1 cellular context compared by ENCODE assay signal in the genomic region with DNA sequence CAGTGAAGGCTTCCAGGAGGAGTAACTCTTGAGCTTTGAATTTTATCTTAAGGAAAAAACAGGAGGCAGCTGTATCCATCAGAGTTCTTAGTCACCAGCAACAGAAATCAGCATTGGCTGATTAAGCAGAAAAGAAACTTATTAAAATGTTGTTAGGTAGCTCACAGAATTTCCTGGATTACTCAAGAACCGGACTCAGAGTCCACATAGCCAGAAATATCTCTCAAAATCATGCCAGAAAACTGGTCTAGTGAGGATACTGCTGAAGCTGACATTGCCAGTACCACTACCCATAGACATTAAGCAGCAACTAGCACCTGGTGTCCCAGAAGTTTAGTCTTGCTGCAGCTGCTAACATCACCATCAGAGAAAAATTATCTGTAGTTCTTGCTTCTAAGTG.
TF ChIP-seq lines count a peak whose summit lies in the region.

No MANE protein-coding gene starts in this region.

TF ChIP-seq in endothelial cell of umbilical vein, 7 proteins besides CTCF, POLR2A, EP300 and RAD21:
- TF ChIP-seq GATA2 (IDR thresholded peaks at IDR 0.05; ENCODE audit: insufficient read depth, insufficient read length, low read depth, low read length) (no peak), POLR2AphosphoS5 (IDR thresholded peaks at IDR 0.05; ENCODE audit: insufficient read depth, low read depth, low read length) (no peak), JUN (IDR thresholded peaks at IDR 0.05; ENCODE audit: borderline replicate concordance, insufficient read depth, insufficient read length, low read depth) (no peak), EZH2 (IDR thresholded peaks at IDR 0.05; ENCODE audit: borderline replicate concordance, low read depth, low read length, severe bottlenecking) (no peak), MYC (IDR thresholded peaks at IDR 0.05; ENCODE audit: low read depth, low read length) (no peak), FOS (IDR thresholded peaks at IDR 0.05; ENCODE audit: borderline replicate concordance, insufficient read depth, low read length) (no peak)
- TF ChIP-seq, protein P1, sequence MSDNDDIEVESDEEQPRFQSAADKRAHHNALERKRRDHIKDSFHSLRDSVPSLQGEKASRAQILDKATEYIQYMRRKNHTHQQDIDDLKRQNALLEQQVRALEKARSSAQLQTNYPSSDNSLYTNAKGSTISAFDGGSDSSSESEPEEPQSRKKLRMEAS (IDR thresholded peaks at IDR 0.05; ENCODE audit: insufficient read depth, insufficient read length), result no peak
